Comparison of ENCODE assay signal across 1 cellular context in the genomic region with DNA sequence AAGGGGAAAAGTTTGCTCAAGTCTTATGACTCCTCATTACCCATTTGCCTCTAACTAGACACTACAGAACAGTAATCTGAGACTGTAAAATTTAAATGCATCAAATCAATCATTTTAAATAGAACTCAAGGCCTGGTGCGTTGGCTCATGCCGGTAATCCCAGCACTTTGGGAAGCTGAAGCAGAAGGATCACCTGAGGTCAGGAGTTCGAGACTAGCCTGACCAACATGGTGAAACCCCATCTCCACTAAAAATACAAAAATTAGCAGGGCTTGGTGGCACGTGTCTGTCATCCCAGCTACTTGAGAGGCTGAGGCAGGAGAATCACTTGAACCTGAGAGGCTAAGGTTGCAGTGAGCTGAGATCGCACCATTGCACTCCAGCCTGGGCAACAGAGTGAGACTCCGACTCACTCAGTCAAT. TPM values are rescaled to one million over a fixed set of nuclear protein-coding genes. Genes with fewer than 3 reads are reported as not detected.
"Had no signal": no experiment of that assay in that cellular context is flagged by ENCODE, and none has a peak within 500 bp of the region (broad histone marks: within the 10 kb centered on the region; RNA-seq: fewer than 3 reads in every experiment).

No MANE protein-coding gene starts in this region.

RNA-seq across cellular contexts. Expression of a gene that starts 20.1 kb away (rescaled TPM):
- total RNA-seq: LHCN-M2 had no signal
